ENCODE assay signal across 9 cellular contexts in the genomic region with DNA sequence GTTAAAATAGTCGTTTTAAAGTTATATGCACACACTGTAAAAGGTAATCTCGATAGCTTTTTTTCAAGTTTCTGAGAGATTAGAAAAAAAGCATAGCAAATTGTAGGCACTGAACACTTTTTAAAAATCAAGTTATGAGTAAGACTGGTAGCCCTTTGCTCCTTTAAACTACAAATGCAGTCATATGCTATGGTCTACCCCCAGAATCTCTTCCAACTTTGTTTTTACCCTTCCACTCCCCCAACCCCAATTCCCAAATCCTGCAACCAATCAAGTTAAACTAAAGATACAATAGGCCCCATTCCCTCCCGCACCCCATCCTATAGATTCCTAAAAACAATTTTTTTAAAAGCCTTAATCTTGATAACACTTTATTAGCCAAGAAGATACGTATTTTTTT. TPM values are rescaled to one million over a fixed set of nuclear protein-coding genes. Genes with fewer than 3 reads are reported as not detected.
DNase-seq lines count a peak whose midpoint lies in the region; TF ChIP-seq lines count a peak whose summit lies in the region.
"Had no signal": no experiment of that assay in that cellular context is flagged by ENCODE, and none has a peak within 500 bp of the region (broad histone marks: within the 10 kb centered on the region; RNA-seq: fewer than 3 reads in every experiment).

No MANE protein-coding gene starts in this region.

- H4K5ac ChIP-seq in mesendoderm (ENCODE audit: low read length) = no peak overlapping the region

- H2AK5ac ChIP-seq in mesendoderm (ENCODE audit: low read length) = no peak overlapping the region

- no peak overlapping the region for H2BK5ac ChIP-seq in mesendoderm (ENCODE audit: low read length)

- peak overlapping the region; percentile 36 for H3K27ac ChIP-seq in caudate nucleus (ENCODE audit: low read depth, low read length)
- H3K27ac ChIP-seq in mesendoderm (ENCODE audit: low read depth, low read length) = no peak overlapping the region
- no peak overlapping the region for H3K27ac ChIP-seq in OCI-LY7 (ENCODE audit: low read depth, low read length, poor library complexity, severe bottlenecking)
- H3K27ac ChIP-seq: C4-2B had no signal

- H2BK120ac ChIP-seq in mesendoderm (ENCODE audit: low read depth, low read length) = no peak overlapping the region

- peak overlapping the region; percentile 91 for H3K4me3 Mint-ChIP-seq in type B pancreatic cell

- intact Hi-C loops in OCI-LY7 (cut with micrococcal nuclease; ENCODE audit: unreplicated experiment) = loop anchor here (5.0 kb wide), 1 partner anchor 190 kb away; no protein-coding TSS in a partner anchor

- no peak overlapping the region for H3K4ac ChIP-seq in mesendoderm (ENCODE audit: low read depth, low read length)

- CTCF ChIA-PET in OCI-LY7 (lab: Charles Lee; ENCODE audit: unreplicated experiment) = no interaction called here

- H3K9me3 ChIP-seq in OCI-LY7 (ENCODE audit: low read length) = no peaks in the 10 kb centered on the region

- H4K20me1 ChIP-seq in OCI-LY7 (ENCODE audit: insufficient read depth, low read length) = no peaks in the 10 kb centered on the region; the same call in 1 of the 2 replicates

- TF ChIP-seq CTCF in type B pancreatic cell (conservative IDR thresholded peaks at IDR 0.05) (no peak), OCI-LY7 (conservative IDR thresholded peaks at IDR 0.05; ENCODE audit: low read length) (no peak)

- WGBS in mesendoderm (ENCODE audit: extremely low coverage, insufficient coverage, low lambda C conversion rate) = no CpG with 5 or more reads among the region's 4 CpGs

- H3K36me3 Mint-ChIP-seq in type B pancreatic cell = no peaks in the 10 kb centered on the region

- DNase-seq in NCI-H82 (lab: John Stamatoyannopoulos, UW) (peak; percentile 20), NCI-H82 treated with DMSO at 0.1 percent for 48 hours (lab: John Stamatoyannopoulos, UW; ENCODE audit: unreplicated experiment) (no peak), caudate nucleus (lab: John Stamatoyannopoulos, UW) (no peak), mesendoderm (no peak), type B pancreatic cell (ENCODE audit: extremely low spot score, unreplicated experiment) (no peak), erythroblast (lab: John Stamatoyannopoulos, UW) (no peak), OCI-LY7 (ENCODE audit: low spot score) (no peak)
- DNase-seq in stimulated activated CD4-positive, alpha-beta T cell treated with anti-CD3 and anti-CD28 coated beads, Interleukin-4, amount 100 ng/mL, for 24 hours = no peak

- POLR2A ChIA-PET in OCI-LY7 (lab: Charles Lee) = interaction anchor here (0.6 kb wide), 1 partner anchor 18 kb away, joined by 5 read pairs; no protein-coding TSS in a partner anchor

- H3K4me3 ChIP-seq in mesendoderm (ENCODE audit: low read length) (no peak overlapping the region), OCI-LY7 (ENCODE audit: low read depth, low read length, poor library complexity, severe bottlenecking) (no peak overlapping the region)

- H3K4me2 ChIP-seq in mesendoderm (ENCODE audit: low read length) (peak overlapping the region; percentile 49), OCI-LY7 (ENCODE audit: low read length) (no peak overlapping the region)

- no peak overlapping the region for H2AFZ ChIP-seq in OCI-LY7 (ENCODE audit: low read length)

- no peak overlapping the region for H2BK15ac ChIP-seq in mesendoderm (replicated peaks; ENCODE audit: low read depth)

- BruUV-seq in OCI-LY7 (replicated peaks; lab: Mats Ljungman, UMichigan) = no TSS peak

- peak overlapping the region; percentile 63 for H3K56ac ChIP-seq in mesendoderm (ENCODE audit: low read length)

- no peak overlapping the region for H3K18ac ChIP-seq in mesendoderm (ENCODE audit: low read length)

- H3K9ac ChIP-seq in mesendoderm (ENCODE audit: low read length) = peak overlapping the region; percentile 81

- H3K79me2 ChIP-seq in mesendoderm (ENCODE audit: control insufficient read depth, insufficient read depth, low read length) (peaks cover 3% of the 10 kb centered on the region), OCI-LY7 (ENCODE audit: insufficient read depth, low read depth, low read length) (no peaks in the 10 kb centered on the region)

- H3K4me1 ChIP-seq in mesendoderm (ENCODE audit: control insufficient read depth, low read depth, low read length) (no peaks in the 10 kb centered on the region), OCI-LY7 (ENCODE audit: insufficient read depth, low read length, poor library complexity, severe bottlenecking) (no peaks in the 10 kb centered on the region)

- H4K8ac ChIP-seq in mesendoderm (ENCODE audit: low read depth, low read length) = no peak overlapping the region

- H3K4me1 Mint-ChIP-seq in type B pancreatic cell (ENCODE audit: unreplicated experiment) = peaks cover 33% of the 10 kb centered on the region

- no peaks in the 10 kb centered on the region for H3K79me1 ChIP-seq in mesendoderm (ENCODE audit: low read length)

- H3K9me3 Mint-ChIP-seq in type B pancreatic cell = no peaks in the 10 kb centered on the region

- no peaks in the 10 kb centered on the region for H3K27me3 ChIP-seq in mesendoderm (ENCODE audit: insufficient read depth, low read length, poor library complexity)

- H3K36me3 ChIP-seq in mesendoderm (ENCODE audit: control insufficient read depth, insufficient read depth, low read length) = no peaks in the 10 kb centered on the region
- no peaks in the 10 kb centered on the region for H3K36me3 ChIP-seq in OCI-LY7 (ENCODE audit: insufficient read depth, low read length)

- TF ChIP-seq POLR2A in erythroblast (IDR thresholded peaks at IDR 0.05; ENCODE audit: low read length) = no peak

- no peak overlapping the region for H3K23ac ChIP-seq in mesendoderm (ENCODE audit: low read length)

- no peaks in the 10 kb centered on the region for H3K27me3 Mint-ChIP-seq in type B pancreatic cell

- H3K9me2 ChIP-seq in OCI-LY7 (ENCODE audit: insufficient read depth, low read length) = no peaks in the 10 kb centered on the region

- H3K27ac Mint-ChIP-seq in type B pancreatic cell = peak overlapping the region; percentile 97

RNA-seq across cellular contexts. Expression of a gene that starts 0.7 kb away (rescaled TPM):
- 8.0 TPM for polyA plus RNA-seq in mesendoderm (2013, experiment 1 of 2)
- polyA plus RNA-seq in mesendoderm (2013, experiment 2 of 2) = 7.7 TPM
- total RNA-seq in type B pancreatic cell (ENCODE audit: low replicate concordance) (65.2 and 80.4 TPM in 2 replicates), OCI-LY7 (2022) (11.8 and 16.2 TPM in 2 replicates)
- total RNA-seq in OCI-LY7 (2014; rRNA removed; shearing (Covaris generic)) = 3.7 and 10.8 TPM in 2 replicates
